In genomic region chr5:172463031-172463430, GRCh38 we compare ENCODE assay signal across 26 cellular contexts. TPM values are rescaled to one million over a fixed set of nuclear protein-coding genes. Genes with fewer than 3 reads are reported as not detected.
DNase-seq lines count a peak whose midpoint lies in the region; ATAC-seq and TF ChIP-seq lines count a peak whose summit lies in the region.
"Had no signal": no experiment of that assay in that cellular context is flagged by ENCODE, and none has a peak within 500 bp of the region (broad histone marks: within the 10 kb centered on the region; RNA-seq: fewer than 3 reads in every experiment).

No MANE protein-coding gene starts in this region.

- H4K20me1 ChIP-seq in neural progenitor cell (ENCODE audit: low read depth) = no peaks in the 10 kb centered on the region

- no peak overlapping the region for H3K4me3 Mint-ChIP-seq in neural progenitor cell
- H3K4me3 Mint-ChIP-seq in activated CD8-positive, alpha-beta memory T cell treated with anti-CD3 and anti-CD28 coated beads, Interleukin-2, amount 10 ng/mL, durations not matched to agents 7 days and 5 days = no peak overlapping the region
- peak overlapping the region in 1 of 8 donors; percentile 1 for H3K4me3 Mint-ChIP-seq in CD4-positive, alpha-beta memory T cell

- no peak overlapping the region for H3K27ac ChIP-seq in neural progenitor cell
- H3K27ac ChIP-seq in CD4-positive, alpha-beta memory T cell (ENCODE audit: low read depth, low read length) = no peak overlapping the region
- H3K27ac ChIP-seq: 22Rv1, PC-9, SJSA1 had no signal

- H3K79me2 ChIP-seq in neural progenitor cell (ENCODE audit: low read depth) = no peaks in the 10 kb centered on the region

- H3K4me1 Mint-ChIP-seq in neural progenitor cell = peaks cover 31% of the 10 kb centered on the region
- peaks cover 6% of the 10 kb centered on the region for H3K4me1 Mint-ChIP-seq in activated CD8-positive, alpha-beta memory T cell treated with anti-CD3 and anti-CD28 coated beads, Interleukin-2, amount 10 ng/mL, durations not matched to agents 7 days and 5 days
- H3K4me1 Mint-ChIP-seq in CD4-positive, alpha-beta memory T cell = peaks cover 6 to 14% (median 11%) of the 10 kb centered on the region in 4 donors

- intact Hi-C loops in CD4-positive, alpha-beta memory T cell (cut with micrococcal nuclease) = no loop called here

- no peak overlapping the region for H3K9ac ChIP-seq in neural progenitor cell

- no peak overlapping the region for H2AFZ ChIP-seq in neural progenitor cell (replicated peaks)
- H2AFZ ChIP-seq: PC-9 had no signal

- H3K36me3 Mint-ChIP-seq in neural progenitor cell = peaks cover 4% of the 10 kb centered on the region
- no peaks in the 10 kb centered on the region for H3K36me3 Mint-ChIP-seq in activated CD8-positive, alpha-beta memory T cell treated with anti-CD3 and anti-CD28 coated beads, Interleukin-2, amount 10 ng/mL, durations not matched to agents 7 days and 5 days
- no peaks in the 10 kb centered on the region for H3K36me3 Mint-ChIP-seq in CD4-positive, alpha-beta memory T cell

- no peak for ATAC-seq in GM19351 (IDR thresholded peaks at IDR 0.05; ENCODE audit: unreplicated experiment)
- ATAC-seq in activated CD8-positive, alpha-beta memory T cell treated with anti-CD3 and anti-CD28 coated beads, Interleukin-2, amount 10 ng/mL, durations not matched to agents 7 days and 5 days = no peak

- H3K36me3 ChIP-seq in neural progenitor cell = no peaks in the 10 kb centered on the region
- no peaks in the 10 kb centered on the region for H3K36me3 ChIP-seq in CD4-positive, alpha-beta memory T cell (ENCODE audit: insufficient read depth, low read length)
- H3K36me3 ChIP-seq: BE2C, MG63, SJSA1 had no signal

- no peaks in the 10 kb centered on the region for H3F3A ChIP-seq in neural progenitor cell (ENCODE audit: low read depth)

- no peaks in the 10 kb centered on the region for H3K4me1 ChIP-seq in neural progenitor cell
- peaks cover 7% of the 10 kb centered on the region for H3K4me1 ChIP-seq in CD4-positive, alpha-beta memory T cell (ENCODE audit: insufficient read depth, low read length)
- H3K4me1 ChIP-seq: BE2C had no signal

- no peak for TF ChIP-seq CTCF in neural progenitor cell (IDR thresholded peaks at IDR 0.05)

- H3K27ac Mint-ChIP-seq in neural progenitor cell = peak overlapping the region; percentile 74
- H3K27ac Mint-ChIP-seq in activated CD8-positive, alpha-beta memory T cell treated with anti-CD3 and anti-CD28 coated beads, Interleukin-2, amount 10 ng/mL, durations not matched to agents 7 days and 5 days = no peak overlapping the region
- H3K27ac Mint-ChIP-seq in CD4-positive, alpha-beta memory T cell = no peak overlapping the region

- CTCF ChIA-PET in activated CD8-positive, alpha-beta memory T cell treated with anti-CD3 and anti-CD28 coated beads, Interleukin-2, amount 10 ng/mL, durations not matched to agents 7 days and 5 days (lab: Charles Lee) = interaction anchor here (1.4 to 1.5 kb wide), 2 partner anchors 12 to 235 kb away, joined by 7 to 8 read pairs; no protein-coding TSS in a partner anchor
- CTCF ChIA-PET in CD4-positive, alpha-beta memory T cell (lab: Charles Lee; ENCODE audit: partially characterized antibody) = interaction anchor here (1.1 to 5.7 kb wide), 5 partner anchors 10 to 234 kb away, joined by 3 to 56 read pairs (median 4); no protein-coding TSS in a partner anchor

- peaks cover 5% of the 10 kb centered on the region for H3K27me3 ChIP-seq in neural progenitor cell
- no peaks in the 10 kb centered on the region for H3K27me3 ChIP-seq in CD4-positive, alpha-beta memory T cell (ENCODE audit: insufficient read depth, low read length)
- H3K27me3 ChIP-seq: BE2C, MG63, SJSA1 had no signal

- no peak overlapping the region for H3K4me2 ChIP-seq in neural progenitor cell
- H3K4me2 ChIP-seq: PC-9 had no signal

- peaks cover 14% of the 10 kb centered on the region for H3K9me3 Mint-ChIP-seq in neural progenitor cell
- H3K9me3 Mint-ChIP-seq in activated CD8-positive, alpha-beta memory T cell treated with anti-CD3 and anti-CD28 coated beads, Interleukin-2, amount 10 ng/mL, durations not matched to agents 7 days and 5 days (ENCODE audit: low read depth) = no peaks in the 10 kb centered on the region
- peaks cover 0 to 15% (median 4%) of the 10 kb centered on the region in 8 donors for H3K9me3 Mint-ChIP-seq in CD4-positive, alpha-beta memory T cell

- no peaks in the 10 kb centered on the region for H3K9me3 ChIP-seq in neural progenitor cell (ENCODE audit: low read depth)
- no peaks in the 10 kb centered on the region for H3K9me3 ChIP-seq in CD4-positive, alpha-beta memory T cell (ENCODE audit: control insufficient read depth in 1 of 2, low read length in 2 of 2)
- H3K9me3 ChIP-seq: BE2C, SJSA1 had no signal

- POLR2A ChIA-PET in CD4-positive, alpha-beta memory T cell (lab: Charles Lee; ENCODE audit: partially characterized antibody) = no interaction called here

- DNase-seq in Ammon's horn (ENCODE audit: low spot score) (peak; percentile 75), anterior cingulate cortex (lab: John Stamatoyannopoulos, UW) (peak in 45 of 58 donors; percentile 22 to 93 (median 65)), islet precursor cell (peak; percentile 24), neural progenitor cell (ENCODE audit: low spot score) (no peak), UCSD-AML1 (lab: John Stamatoyannopoulos, UW; ENCODE audit: unreplicated experiment) (no peak)
- no peak for DNase-seq in activated CD8-positive, alpha-beta memory T cell treated with anti-CD3 and anti-CD28 coated beads, Interleukin-2, amount 10 ng/mL, durations not matched to agents 7 days and 5 days
- DNase-seq in CD4-positive, alpha-beta memory T cell = no peak
- DNase-seq: BE2C; DMS53; GOT3; HCEC 1CT; IMR-90; KG1; MG63; NCI-H1105 treated with DMSO at 0.1 percent for 48 hours; NCI-H146; NCI-H1930; NCI-H2107; NCI-H524 treated with DMSO at 0.1 percent for 48 hours; NCI-H774; NK-92 treated with Interleukin-12 subunit alpha and Interleukin-12 subunit beta, amount 100 ng/mL, for 24 hours; PC-9; Right ventricle myocardium superior had no signal

- peaks cover 7% of the 10 kb centered on the region for H3K27me3 Mint-ChIP-seq in neural progenitor cell (ENCODE audit: insufficient read depth, low read depth)
- H3K27me3 Mint-ChIP-seq in activated CD8-positive, alpha-beta memory T cell treated with anti-CD3 and anti-CD28 coated beads, Interleukin-2, amount 10 ng/mL, durations not matched to agents 7 days and 5 days = peaks cover 15% of the 10 kb centered on the region
- H3K27me3 Mint-ChIP-seq in CD4-positive, alpha-beta memory T cell = peaks cover 2 to 14% of the 10 kb centered on the region in 2 donors

- H3K4me3 ChIP-seq in neural progenitor cell = no peak overlapping the region
- H3K4me3 ChIP-seq in CD4-positive, alpha-beta memory T cell (ENCODE audit: low read length in 2 of 2) = no peak overlapping the region
- H3K4me3 ChIP-seq: MG63, PC-9, SJSA1 had no signal

RNA-seq across cellular contexts. Expression of gene SH3PXD2B, which starts 8.7 kb away (rescaled TPM):
- total RNA-seq in neural progenitor cell (ENCODE audit: low replicate concordance) = 27.3 and 46.3 TPM in 2 replicates
- under 1 TPM; 0.06 to 0.12 TPM for total RNA-seq in activated CD8-positive, alpha-beta memory T cell treated with anti-CD3 and anti-CD28 coated beads, Interleukin-2, amount 10 ng/mL, durations not matched to agents 7 days and 5 days
- under 1 TPM; 0.19 to 0.38 TPM for total RNA-seq in CD4-positive, alpha-beta memory T cell
- not detected for polyA plus RNA-seq in CD4-positive, alpha-beta memory T cell

Comparison
In these comparisons a context has a peak if more than half of its experiments do, and no peak if none do; other contexts are left out.
1. DNase-seq: peak in Ammon's horn (single experiment), anterior cingulate cortex (45 of 58) and islet precursor cell (single experiment); none in neural progenitor cell (single experiment), activated CD8-positive, alpha-beta memory T cell treated with anti-CD3 and anti-CD28 coated beads, Interleukin-2, amount 10 ng/mL, durations not matched to agents 7 days and 5 days (single experiment), UCSD-AML1 (single experiment) and CD4-positive, alpha-beta memory T cell (0 of 5).
2. RNA of gene SH3PXD2B, which starts 8.7 kb away (total RNA-seq): 27.3 to 46.3 TPM in neural progenitor cell; 0.19 to 0.38 TPM in CD4-positive, alpha-beta memory T cell and 0.06 to 0.12 TPM in activated CD8-positive, alpha-beta memory T cell treated with anti-CD3 and anti-CD28 coated beads, Interleukin-2, amount 10 ng/mL, durations not matched to agents 7 days and 5 days; every median in the first group is over 10 times any median in the second.